ENCODE assay signal across 16 cellular contexts in the genomic region with DNA sequence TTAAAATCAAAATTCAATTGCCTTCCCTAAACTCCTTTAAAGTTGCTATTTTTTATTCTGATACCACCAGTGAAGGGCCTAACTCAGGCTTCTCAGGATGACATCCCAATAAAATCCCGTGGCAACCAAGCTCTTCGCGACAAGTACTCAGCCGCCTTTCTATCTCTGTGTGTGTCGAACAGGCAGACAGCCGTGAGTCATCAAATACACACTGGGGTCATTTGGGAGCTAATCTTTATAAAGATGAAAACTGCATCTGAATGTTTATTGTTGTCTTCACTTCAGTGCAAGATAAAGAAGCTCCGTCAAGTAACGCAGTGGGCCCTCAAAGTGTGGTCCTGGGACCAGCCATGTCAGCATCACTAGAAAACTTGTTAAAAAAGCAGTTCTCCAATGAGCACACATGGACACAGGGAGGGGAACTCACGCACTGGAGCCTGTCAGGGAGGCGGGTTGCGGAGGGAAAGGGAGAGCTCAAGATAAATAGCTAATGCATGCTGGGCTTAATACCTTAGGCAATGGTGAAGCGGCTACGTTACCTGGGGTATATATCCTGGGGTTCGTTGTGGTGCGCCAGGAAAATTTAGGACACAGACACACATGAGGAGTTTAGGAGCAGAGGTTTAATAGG.
A peak's percentile ranks its signal among the peaks of the same experiment; 100 is the strongest.
DNase-seq lines count a peak whose midpoint lies in the region; ATAC-seq and TF ChIP-seq lines count a peak whose summit lies in the region.
"Had no signal": no experiment of that assay in that cellular context is flagged by ENCODE, and none has a peak within 500 bp of the region (broad histone marks: within the 10 kb centered on the region; RNA-seq: fewer than 3 reads in every experiment).

No MANE protein-coding gene starts in this region.

- H3K36me3 ChIP-seq in brain microvascular endothelial cell (replicated peaks): no peaks in the 10 kb centered on the region
- H3K36me3 ChIP-seq: lower lobe of right lung had no signal

- H3K27ac ChIP-seq in brain microvascular endothelial cell: no peak overlapping the region
- H3K27ac ChIP-seq: foreskin keratinocyte, lower lobe of right lung had no signal

- peak; percentile 16 to 38 for DNase-seq in SHP77 (lab: John Stamatoyannopoulos, UW)
- DNase-seq in SHP77 treated with DMSO at 0.1 percent for 48 hours (lab: John Stamatoyannopoulos, UW): no peak
- peak; percentile 60 for DNase-seq in NCI-H524 treated with DMSO at 0.1 percent for 48 hours (lab: John Stamatoyannopoulos, UW)
- DNase-seq in brain microvascular endothelial cell: peak; percentile 47
- no peak for DNase-seq in omental fat pad (ENCODE audit: low spot score)
- DNase-seq in left lobe of liver (ENCODE audit: low spot score): no peak
- DNase-seq in central memory CD4-positive, alpha-beta T cell: no peak
- DNase-seq in iPS-NIHi7 (ENCODE audit: extremely low spot score): no peak
- DNase-seq: activated CD4-positive, alpha-beta T cell treated with anti-CD3 and anti-CD28 coated beads for 4 hours; anterior cingulate cortex; CD8-positive, alpha-beta memory T cell; foreskin keratinocyte; lower lobe of right lung; naive B cell; NCI-H2029 treated with DMSO at 0.1 percent for 48 hours; stimulated activated naive CD8-positive, alpha-beta T cell treated with anti-CD3 and anti-CD28 coated beads, Interleukin-15, amount 100 ng/mL, for 72 hours had no signal

- in situ Hi-C loops in brain microvascular endothelial cell (cut with HindIII; ENCODE audit: low pct_ligation_motif_present, low sequenced_read_pairs): no loop called here

- TF ChIP-seq CTCF in brain microvascular endothelial cell (IDR thresholded peaks at IDR 0.05; ENCODE audit: low read depth, low read length, missing control alignments) (no peak), omental fat pad (IDR thresholded peaks at IDR 0.05) (no peak)

- H3K27me3 ChIP-seq in brain microvascular endothelial cell (replicated peaks): no peaks in the 10 kb centered on the region
- H3K27me3 ChIP-seq: foreskin keratinocyte had no signal

- H3K4me3 ChIP-seq in brain microvascular endothelial cell (ENCODE audit: low read depth, low read length): no peak overlapping the region
- H3K4me3 ChIP-seq: lower lobe of right lung had no signal

- ATAC-seq in omental fat pad (ENCODE audit: low FRiP score) (no peak), left lobe of liver (no peak)
- ATAC-seq: foreskin keratinocyte; lower lobe of right lung; stimulated activated naive CD8-positive, alpha-beta T cell treated with anti-CD3 and anti-CD28 coated beads, Interleukin-15, amount 100 ng/mL, for 72 hours had no signal

Comparison
In these comparisons a context has a peak if more than half of its experiments do, and no peak if none do; other contexts are left out.
1. DNase-seq: peak in SHP77 (2 of 2), NCI-H524 treated with DMSO at 0.1 percent for 48 hours (single experiment) and brain microvascular endothelial cell (single experiment); none in SHP77 treated with DMSO at 0.1 percent for 48 hours (single experiment), omental fat pad (single experiment), left lobe of liver (single experiment), central memory CD4-positive, alpha-beta T cell (single experiment) and iPS-NIHi7 (single experiment).